ENCODE assay signal across 8 cellular contexts in genomic region chr11:65181569-65182257, GRCh38. TPM values are rescaled to one million over a fixed set of nuclear protein-coding genes. Genes with fewer than 3 reads are reported as not detected.
DNase-seq lines count a peak whose midpoint lies in the region; ATAC-seq and TF ChIP-seq lines count a peak whose summit lies in the region.

Gene CAPN1, plus strand, starts transcription at chr11:65181928. Its CDS starts 774 bp downstream, at chr11:65182702.

- DNase-seq in GM10248 (ENCODE audit: extremely low spot score): peak; percentile 83
- DNase-seq in NCI-H2171 treated with DMSO at 0.1 percent for 48 hours (lab: John Stamatoyannopoulos, UW): peak; percentile 76
- DNase-seq in activated B cell treated with CpG ODN at 0.5 μM for 24 hours: no peak
- peak; percentile 89 to 94 for DNase-seq in cardiac fibroblast (ENCODE audit: low read depth in 2 of 2)
- peak; percentile 89 for DNase-seq in iris pigment epithelial cell (ENCODE audit: low read depth)
- DNase-seq in stimulated activated CD4-positive, alpha-beta T cell treated with anti-CD3 and anti-CD28 coated beads, Interleukin-12 subunit alpha, Interleukin-12 subunit beta, amount 100 ng/mL, for 24 hours (ENCODE audit: low read depth in 2 of 2): peak; percentile 57 to 76

- H3K4me1 Mint-ChIP-seq in activated B cell treated with CpG ODN at 0.5 μM for 24 hours: peaks cover 21% of the 10 kb centered on the region

- TF ChIP-seq CTCF in GM10248 (IDR thresholded peaks at IDR 0.05; ENCODE audit: control extremely low read depth, extremely low read depth, low read depth, missing control alignments) (no peak), activated B cell treated with CpG ODN at 0.5 μM for 24 hours (IDR thresholded peaks at IDR 0.05) (no peak), cardiac fibroblast (IDR thresholded peaks at IDR 0.05; ENCODE audit: low read depth, low read length) (no peak)

- peak; percentile 34 for ATAC-seq in HG02763 (IDR thresholded peaks at IDR 0.05; ENCODE audit: unreplicated experiment)
- ATAC-seq in activated B cell treated with CpG ODN at 0.5 μM for 24 hours (ENCODE audit: low read depth): peak; percentile 71
- ATAC-seq in HG03095 (IDR thresholded peaks at IDR 0.05; ENCODE audit: unreplicated experiment): no peak

- H3K27me3 Mint-ChIP-seq in activated B cell treated with CpG ODN at 0.5 μM for 24 hours: no peaks in the 10 kb centered on the region

- intact Hi-C loops in activated B cell treated with CpG ODN at 0.5 μM for 24 hours (cut with micrococcal nuclease): loop anchor here (1.0 to 10.0 kb wide), 7 partner anchors 49 to 337 kb away; partner anchors contain the start of genes CDC42BPG, POLA2, SNX15 and ZNHIT2

- CTCF ChIA-PET in GM10248 (lab: Yijun Ruan, JAX): interaction anchor here (0.7 to 4.8 kb wide), 22 partner anchors 9 to 493 kb away, joined by 3 to 48 read pairs (median 4); partner anchors contain the start of genes ARL2, CDC42EP2, SYVN1 and TM7SF2
- CTCF ChIA-PET in activated B cell treated with CpG ODN at 0.5 μM for 24 hours (lab: Charles Lee): interaction anchor here (0.8 to 4.2 kb wide), 9 partner anchors 44 to 338 kb away, joined by 3 to 54 read pairs (median 5); partner anchors contain the start of genes FAU, MRPL49, SYVN1 and TM7SF2

- H3K4me3 Mint-ChIP-seq in activated B cell treated with CpG ODN at 0.5 μM for 24 hours: peak within 1 kb of the TSS; percentile 94

- no peaks in the 10 kb centered on the region for H3K9me3 Mint-ChIP-seq in activated B cell treated with CpG ODN at 0.5 μM for 24 hours

- H3K27ac Mint-ChIP-seq in activated B cell treated with CpG ODN at 0.5 μM for 24 hours: peak within 1 kb of the TSS; percentile 94

- POLR2A ChIA-PET in GM10248 (lab: Yijun Ruan, JAX) (interaction anchor here (0.6 to 1.2 kb wide), 2 partner anchors 13 to 60 kb away, joined by 4 to 6 read pairs; partner anchors contain the start of genes FAU and MRPL49), activated B cell treated with CpG ODN at 0.5 μM for 24 hours (lab: Charles Lee) (interaction anchor here (0.7 to 9.3 kb wide), 19 partner anchors 9 to 841 kb away, joined by 3 to 163 read pairs (median 5); partner anchors contain the start of genes FAU, MRPL49, POLA2 and SYVN1)

- H3K36me3 Mint-ChIP-seq in activated B cell treated with CpG ODN at 0.5 μM for 24 hours (ENCODE audit: low read depth): peaks cover 42% of the 10 kb centered on the region

- peak within 1 kb of the TSS; percentile 86 to 89 for H3K4me3 ChIP-seq in cardiac fibroblast (replicated peaks in 1 of 2; ENCODE audit: low read depth in 2 of 2, low read length in 2 of 2)

RNA-seq across cellular contexts. Expression of gene CAPN1, which starts in this region (rescaled TPM):
- total RNA-seq in activated B cell treated with CpG ODN at 0.5 μM for 24 hours: 239 and 260 TPM in 2 replicates
